In the genomic region with DNA sequence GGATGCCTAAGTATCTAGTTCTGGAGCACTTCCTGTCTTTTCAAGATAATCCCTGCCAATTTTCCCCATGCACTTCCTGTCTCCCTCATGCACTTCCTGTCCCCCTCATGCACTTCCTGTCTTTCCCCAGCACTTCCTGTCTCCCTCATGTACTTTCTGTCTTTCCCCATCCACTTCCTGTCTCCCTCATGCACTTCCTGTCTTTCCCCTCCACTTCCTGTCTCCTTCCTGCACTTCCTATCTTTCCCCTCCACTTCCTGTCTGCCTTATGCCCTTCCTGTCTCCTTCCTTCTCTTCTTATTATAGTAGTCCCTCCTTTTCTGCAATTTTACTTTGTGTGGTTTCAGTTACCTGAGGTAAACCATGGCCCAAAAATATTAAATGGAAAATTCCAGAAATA, we compare ENCODE assay signal across 1 cellular context.
TF ChIP-seq lines count a peak whose summit lies in the region.

No MANE protein-coding gene starts in this region.

TF ChIP-seq in HEK293, 187 proteins besides CTCF, POLR2A, EP300 and RAD21 (continued from another document):
- TF ChIP-seq, protein P1, sequence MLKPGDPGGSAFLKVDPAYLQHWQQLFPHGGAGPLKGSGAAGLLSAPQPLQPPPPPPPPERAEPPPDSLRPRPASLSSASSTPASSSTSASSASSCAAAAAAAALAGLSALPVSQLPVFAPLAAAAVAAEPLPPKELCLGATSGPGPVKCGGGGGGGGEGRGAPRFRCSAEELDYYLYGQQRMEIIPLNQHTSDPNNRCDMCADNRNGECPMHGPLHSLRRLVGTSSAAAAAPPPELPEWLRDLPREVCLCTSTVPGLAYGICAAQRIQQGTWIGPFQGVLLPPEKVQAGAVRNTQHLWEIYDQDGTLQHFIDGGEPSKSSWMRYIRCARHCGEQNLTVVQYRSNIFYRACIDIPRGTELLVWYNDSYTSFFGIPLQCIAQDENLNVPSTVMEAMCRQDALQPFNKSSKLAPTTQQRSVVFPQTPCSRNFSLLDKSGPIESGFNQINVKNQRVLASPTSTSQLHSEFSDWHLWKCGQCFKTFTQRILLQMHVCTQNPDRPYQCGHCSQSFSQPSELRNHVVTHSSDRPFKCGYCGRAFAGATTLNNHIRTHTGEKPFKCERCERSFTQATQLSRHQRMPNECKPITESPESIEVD (tag by site-specific recombination; IDR thresholded peaks at IDR 0.05), result no peak
- TF ChIP-seq GLI4 (tag by site-specific recombination; IDR thresholded peaks at IDR 0.05) (no peak), ZNF544 (tag by site-specific recombination; IDR thresholded peaks at IDR 0.05) (no peak)
- TF ChIP-seq, protein P2, sequence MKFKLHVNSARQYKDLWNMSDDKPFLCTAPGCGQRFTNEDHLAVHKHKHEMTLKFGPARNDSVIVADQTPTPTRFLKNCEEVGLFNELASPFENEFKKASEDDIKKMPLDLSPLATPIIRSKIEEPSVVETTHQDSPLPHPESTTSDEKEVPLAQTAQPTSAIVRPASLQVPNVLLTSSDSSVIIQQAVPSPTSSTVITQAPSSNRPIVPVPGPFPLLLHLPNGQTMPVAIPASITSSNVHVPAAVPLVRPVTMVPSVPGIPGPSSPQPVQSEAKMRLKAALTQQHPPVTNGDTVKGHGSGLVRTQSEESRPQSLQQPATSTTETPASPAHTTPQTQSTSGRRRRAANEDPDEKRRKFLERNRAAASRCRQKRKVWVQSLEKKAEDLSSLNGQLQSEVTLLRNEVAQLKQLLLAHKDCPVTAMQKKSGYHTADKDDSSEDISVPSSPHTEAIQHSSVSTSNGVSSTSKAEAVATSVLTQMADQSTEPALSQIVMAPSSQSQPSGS (tag by site-specific recombination; IDR thresholded peaks at IDR 0.05; ENCODE audit: low read depth), result no peak
- TF ChIP-seq, protein P3, sequence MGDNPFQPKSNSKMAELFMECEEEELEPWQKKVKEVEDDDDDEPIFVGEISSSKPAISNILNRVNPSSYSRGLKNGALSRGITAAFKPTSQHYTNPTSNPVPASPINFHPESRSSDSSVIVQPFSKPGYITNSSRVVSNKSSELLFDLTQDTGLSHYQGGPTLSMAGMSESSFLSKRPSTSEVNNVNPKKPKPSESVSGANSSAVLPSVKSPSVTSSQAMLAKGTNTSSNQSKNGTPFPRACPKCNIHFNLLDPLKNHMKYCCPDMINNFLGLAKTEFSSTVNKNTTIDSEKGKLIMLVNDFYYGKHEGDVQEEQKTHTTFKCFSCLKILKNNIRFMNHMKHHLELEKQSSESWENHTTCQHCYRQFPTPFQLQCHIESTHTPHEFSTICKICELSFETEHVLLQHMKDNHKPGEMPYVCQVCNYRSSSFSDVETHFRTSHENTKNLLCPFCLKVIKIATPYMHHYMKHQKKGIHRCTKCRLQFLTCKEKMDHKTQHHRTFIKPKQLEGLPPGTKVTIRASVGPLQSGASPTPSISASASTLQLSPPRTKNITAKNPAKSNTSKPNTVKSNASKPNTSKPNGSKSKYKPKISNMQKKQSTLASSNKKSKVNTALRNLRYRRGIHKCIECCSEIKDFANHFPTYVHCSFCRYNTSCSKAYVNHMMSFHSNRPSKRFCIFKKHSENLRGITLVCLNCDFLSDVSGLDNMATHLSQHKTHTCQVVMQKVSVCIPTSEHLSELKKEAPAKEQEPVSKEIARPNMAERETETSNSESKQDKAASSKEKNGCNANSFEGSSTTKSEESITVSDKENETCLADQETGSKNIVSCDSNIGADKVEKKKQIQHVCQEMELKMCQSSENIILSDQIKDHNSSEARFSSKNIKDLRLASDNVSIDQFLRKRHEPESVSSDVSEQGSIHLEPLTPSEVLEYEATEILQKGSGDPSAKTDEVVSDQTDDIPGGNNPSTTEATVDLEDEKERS (tag by site-specific recombination; IDR thresholded peaks at IDR 0.05), result no peak
